10 cellular contexts compared by ENCODE assay signal in the genomic region with DNA sequence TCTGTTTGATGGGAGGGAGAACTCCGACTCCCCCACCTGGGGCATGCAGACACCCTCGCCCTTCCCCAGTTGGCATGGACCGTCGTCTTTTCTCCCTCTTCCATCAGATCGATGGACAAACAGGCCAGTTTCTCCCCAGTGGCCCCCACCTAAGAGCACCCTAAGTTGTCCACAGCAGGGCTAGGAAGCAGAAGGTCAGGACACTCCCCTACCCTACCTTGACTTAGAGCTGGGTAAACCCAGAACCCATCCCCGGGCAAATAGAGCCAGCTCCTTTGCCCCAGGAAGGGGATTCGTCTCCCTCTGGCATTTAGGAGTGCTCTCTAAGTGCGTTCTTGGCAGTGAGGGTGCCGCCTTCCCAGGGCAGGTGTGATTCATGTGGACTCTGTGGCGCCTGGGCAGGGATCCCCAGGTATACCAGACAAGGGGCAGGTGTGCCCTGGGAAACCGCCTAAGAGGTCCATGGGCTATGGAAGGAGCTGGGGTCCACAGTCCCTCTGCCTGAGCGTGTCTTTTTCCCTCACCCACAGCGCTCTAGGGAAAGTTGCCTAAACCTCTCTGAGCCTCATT. TPM values are rescaled to one million over a fixed set of nuclear protein-coding genes. Genes with fewer than 3 reads are reported as not detected.
DNase-seq lines count a peak whose midpoint lies in the region; ATAC-seq and TF ChIP-seq lines count a peak whose summit lies in the region.
"Had no signal": no experiment of that assay in that cellular context is flagged by ENCODE, and none has a peak within 500 bp of the region (broad histone marks: within the 10 kb centered on the region; RNA-seq: fewer than 3 reads in every experiment).

No MANE protein-coding gene starts in this region.

- H3K27ac Mint-ChIP-seq in activated B cell treated with CpG ODN at 0.5 μM for 24 hours: peak overlapping the region; percentile 25
- peak overlapping the region in 1 of 6 donors; percentile 9 for H3K27ac Mint-ChIP-seq in immature natural killer cell

- DNase-seq in activated B cell treated with CpG ODN at 0.5 μM for 24 hours (no peak), immature natural killer cell (no peak), C1 segment of cervical spinal cord (lab: John Stamatoyannopoulos, UW) (no peak), dedifferentiated amniotic fluid mesenchymal stem cell (ENCODE audit: extremely low spot score) (no peak)

- no peak overlapping the region for H3K27ac ChIP-seq in BLaER1
- H3K27ac ChIP-seq: prostate gland, transverse colon had no signal

- H3K4me2 ChIP-seq in BLaER1: peak overlapping the region; percentile 51

- H3K4me1 Mint-ChIP-seq in activated B cell treated with CpG ODN at 0.5 μM for 24 hours: peaks cover 58% of the 10 kb centered on the region
- peaks cover 23 to 27% of the 10 kb centered on the region in 2 donors for H3K4me1 Mint-ChIP-seq in immature natural killer cell

- no peak for TF ChIP-seq CTCF in activated B cell treated with CpG ODN at 0.5 μM for 24 hours (IDR thresholded peaks at IDR 0.05)

- H3K36me3 Mint-ChIP-seq in activated B cell treated with CpG ODN at 0.5 μM for 24 hours (ENCODE audit: low read depth): peaks cover 13% of the 10 kb centered on the region
- peaks cover 10 to 16% (median 15%) of the 10 kb centered on the region in 3 donors for H3K36me3 Mint-ChIP-seq in immature natural killer cell

- no peaks in the 10 kb centered on the region for H3K9me3 ChIP-seq in BLaER1
- H3K9me3 ChIP-seq: prostate gland, transverse colon had no signal

- peaks cover 69% of the 10 kb centered on the region for H4K20me1 ChIP-seq in BLaER1

- H3K4me3 ChIP-seq in BLaER1 (no peak overlapping the region), GM08714 (ENCODE audit: low read length) (peak overlapping the region; percentile 1; the same call in 1 of the 2 replicates)
- H3K4me3 ChIP-seq: prostate gland had no signal

- POLR2A ChIA-PET in activated B cell treated with CpG ODN at 0.5 μM for 24 hours (lab: Charles Lee): interaction anchor here (0.6 to 15.6 kb wide), 11 partner anchors 9 to 167 kb away, joined by 3 to 385 read pairs (median 4); no protein-coding TSS in a partner anchor

- no peak for ATAC-seq in activated B cell treated with CpG ODN at 0.5 μM for 24 hours (ENCODE audit: low read depth)
- no peak for ATAC-seq in HG02763 (IDR thresholded peaks at IDR 0.05; ENCODE audit: unreplicated experiment)
- ATAC-seq in HG03045 (IDR thresholded peaks at IDR 0.05; ENCODE audit: unreplicated experiment): no peak

- H3K4me1 ChIP-seq in BLaER1: peaks cover 61% of the 10 kb centered on the region
- H3K4me1 ChIP-seq: prostate gland had no signal

- H3K9me3 Mint-ChIP-seq in activated B cell treated with CpG ODN at 0.5 μM for 24 hours (no peaks in the 10 kb centered on the region), immature natural killer cell (peaks cover 0 to 2% (median 0%) of the 10 kb centered on the region in 6 donors)

- H3K27me3 ChIP-seq in BLaER1: peaks cover 90% of the 10 kb centered on the region

- no peak overlapping the region for H3K9ac ChIP-seq in BLaER1

- intact Hi-C loops in activated B cell treated with CpG ODN at 0.5 μM for 24 hours (cut with micrococcal nuclease): loop anchor here (1.0 kb wide), 4 partner anchors 22 to 168 kb away; no protein-coding TSS in a partner anchor

- H3K36me3 ChIP-seq in BLaER1: no peaks in the 10 kb centered on the region
- H3K36me3 ChIP-seq: prostate gland, transverse colon had no signal

- H3K27me3 Mint-ChIP-seq in activated B cell treated with CpG ODN at 0.5 μM for 24 hours (no peaks in the 10 kb centered on the region), immature natural killer cell (ENCODE audit: low read depth in 3 of 3) (peaks cover 22 to 40% (median 33%) of the 10 kb centered on the region in 3 donors)

- CTCF ChIA-PET in activated B cell treated with CpG ODN at 0.5 μM for 24 hours (lab: Charles Lee): interaction anchor here (0.8 to 9.8 kb wide), 27 partner anchors 9 to 273 kb away, joined by 3 to 195 read pairs (median 4); no protein-coding TSS in a partner anchor

- H3K4me3 Mint-ChIP-seq in activated B cell treated with CpG ODN at 0.5 μM for 24 hours (peak overlapping the region; percentile 16), immature natural killer cell (peak overlapping the region; percentile 42 to 65 (median 63))

RNA-seq across cellular contexts. Expression of a gene that starts 2.7 kb away (rescaled TPM):
- 141 and 153 TPM in 2 replicates for total RNA-seq in activated B cell treated with CpG ODN at 0.5 μM for 24 hours
- polyA plus RNA-seq in immature natural killer cell: 100 to 1,000 TPM in 1 of 3 donors, 10 to 100 TPM in 2; 83.7 to 132 (median 93.2) TPM
